In the genomic region with DNA sequence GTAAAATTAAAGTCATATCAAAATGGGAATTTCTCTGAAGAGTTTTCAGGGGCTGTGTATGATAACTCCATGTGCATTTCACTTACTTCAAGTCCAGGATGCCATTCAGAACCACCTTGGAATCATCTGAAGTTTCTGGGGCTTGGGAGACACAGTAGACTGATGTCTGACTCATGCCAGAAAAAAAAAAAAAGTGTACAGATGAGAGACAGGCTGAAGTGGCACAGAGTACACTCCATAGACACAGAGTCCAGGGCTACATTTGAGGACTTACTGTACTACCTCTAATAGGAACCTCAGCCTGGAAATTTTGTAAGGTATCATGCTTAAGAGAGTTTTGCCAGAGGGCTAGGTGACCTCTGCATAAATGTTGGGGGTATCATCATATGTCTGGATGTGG, we compare ENCODE assay signal across 26 cellular contexts.
"Had no signal": no experiment of that assay in that cellular context is flagged by ENCODE, and none has a peak within 500 bp of the region (broad histone marks: within the 10 kb centered on the region; RNA-seq: fewer than 3 reads in every experiment).

No MANE protein-coding gene starts in this region.

- H3K4me1 ChIP-seq: esophagus squamous epithelium had no signal

- ATAC-seq: activated CD4-positive, alpha-beta T cell treated with anti-CD3 and anti-CD28 coated beads for 36 hours; activated T-cell treated with anti-CD3 and anti-CD28 coated beads, Interleukin-2, amount 50 U/mL, for 72 hours; effector memory CD8-positive, alpha-beta T cell had no signal

- DNase-seq: activated CD4-positive, alpha-beta memory T cell treated with anti-CD3 and anti-CD28 coated beads, Interleukin-2, amount 10 ng/mL, durations not matched to agents 7 days and 5 days; activated CD4-positive, alpha-beta T cell treated with anti-CD3 and anti-CD28 coated beads for 36 hours; activated CD4-positive, alpha-beta T cell treated with anti-CD3 and anti-CD28 coated beads, Interleukin-2, amount 10 ng/mL, durations not matched to agents 24 days and 14 days; activated CD4-positive, alpha-beta T cell treated with anti-CD3 and anti-CD28 coated beads, Interleukin-2, amount 50 U/mL, for 4 hours; activated CD4-positive, CD25-positive, alpha-beta regulatory T cell; activated CD4-positive, CD25-positive, alpha-beta regulatory T cell treated with anti-CD3 and anti-CD28 coated beads, Interleukin-2, amount 50 U/mL, for 72 hours; activated CD8-positive, alpha-beta memory T cell treated with anti-CD3 and anti-CD28 coated beads, Interleukin-2, amount 50 U/mL, for 48 hours; activated gamma-delta T cell; activated naive CD4-positive, alpha-beta T cell; activated naive CD4-positive, alpha-beta T cell treated with anti-CD3 and anti-CD28 coated beads, Interleukin-2, amount 50 U/mL, for 16 hours; activated T-cell treated with anti-CD3 and anti-CD28 coated beads for 4 hours; activated T-cell treated with anti-CD3 and anti-CD28 coated beads, Interleukin-2, amount 50 U/mL, for 24 hours; activated T-cell treated with anti-CD3 and anti-CD28 coated beads, Interleukin-2, amount 50 U/mL, for 72 hours; amniotic stem cell; anterior cingulate cortex; brain microvascular endothelial cell; caudate nucleus; cortex of kidney; dermis blood vessel endothelial cell; effector CD4-positive, alpha-beta T cell; effector memory CD8-positive, alpha-beta T cell; esophagus squamous epithelium; head of caudate nucleus; T-helper 2 cell had no signal

- H3K4me3 Mint-ChIP-seq: activated CD4-positive, alpha-beta memory T cell treated with anti-CD3 and anti-CD28 coated beads, Interleukin-2, amount 10 ng/mL, durations not matched to agents 7 days and 5 days; activated CD4-positive, alpha-beta T cell treated with anti-CD3 and anti-CD28 coated beads for 36 hours; activated CD4-positive, alpha-beta T cell treated with anti-CD3 and anti-CD28 coated beads, Interleukin-2, amount 10 ng/mL, durations not matched to agents 24 days and 14 days; activated naive CD8-positive, alpha-beta T cell; activated T-cell treated with anti-CD3 and anti-CD28 coated beads, Interleukin-2, amount 50 U/mL, for 24 hours; activated T-cell treated with anti-CD3 and anti-CD28 coated beads, Interleukin-2, amount 50 U/mL, for 72 hours; effector memory CD8-positive, alpha-beta T cell had no signal

- H3K4me1 Mint-ChIP-seq: activated CD4-positive, alpha-beta memory T cell treated with anti-CD3 and anti-CD28 coated beads, Interleukin-2, amount 10 ng/mL, durations not matched to agents 7 days and 5 days; activated CD4-positive, alpha-beta T cell treated with anti-CD3 and anti-CD28 coated beads for 36 hours; activated CD4-positive, alpha-beta T cell treated with anti-CD3 and anti-CD28 coated beads, Interleukin-2, amount 10 ng/mL, durations not matched to agents 24 days and 14 days had no signal

- H3K4me3 ChIP-seq: esophagus squamous epithelium had no signal

- H3K9me3 Mint-ChIP-seq: activated CD4-positive, alpha-beta memory T cell treated with anti-CD3 and anti-CD28 coated beads, Interleukin-2, amount 10 ng/mL, durations not matched to agents 7 days and 5 days; activated T-cell treated with anti-CD3 and anti-CD28 coated beads, Interleukin-2, amount 50 U/mL, for 24 hours; effector memory CD8-positive, alpha-beta T cell had no signal

- H3K27ac Mint-ChIP-seq: activated CD4-positive, alpha-beta memory T cell treated with anti-CD3 and anti-CD28 coated beads, Interleukin-2, amount 10 ng/mL, durations not matched to agents 7 days and 5 days; activated CD4-positive, alpha-beta T cell treated with anti-CD3 and anti-CD28 coated beads for 36 hours; activated CD4-positive, alpha-beta T cell treated with anti-CD3 and anti-CD28 coated beads, Interleukin-2, amount 10 ng/mL, durations not matched to agents 24 days and 14 days; activated naive CD8-positive, alpha-beta T cell; activated T-cell treated with anti-CD3 and anti-CD28 coated beads, Interleukin-2, amount 50 U/mL, for 24 hours; activated T-cell treated with anti-CD3 and anti-CD28 coated beads, Interleukin-2, amount 50 U/mL, for 72 hours; effector memory CD8-positive, alpha-beta T cell had no signal

- H3K9me3 ChIP-seq: esophagus squamous epithelium had no signal

- H3K27me3 ChIP-seq: brain microvascular endothelial cell, esophagus squamous epithelium had no signal

- H3K36me3 ChIP-seq: brain microvascular endothelial cell, esophagus squamous epithelium had no signal

- H3K27ac ChIP-seq: brain microvascular endothelial cell, epithelial cell of prostate, esophagus squamous epithelium had no signal

- H3K27me3 Mint-ChIP-seq: activated CD4-positive, alpha-beta memory T cell treated with anti-CD3 and anti-CD28 coated beads, Interleukin-2, amount 10 ng/mL, durations not matched to agents 7 days and 5 days; activated CD4-positive, alpha-beta T cell treated with anti-CD3 and anti-CD28 coated beads for 36 hours; activated naive CD8-positive, alpha-beta T cell; activated T-cell treated with anti-CD3 and anti-CD28 coated beads, Interleukin-2, amount 50 U/mL, for 24 hours; effector memory CD8-positive, alpha-beta T cell had no signal
